ENCODE assay signal across 20 cellular contexts in the genomic region with DNA sequence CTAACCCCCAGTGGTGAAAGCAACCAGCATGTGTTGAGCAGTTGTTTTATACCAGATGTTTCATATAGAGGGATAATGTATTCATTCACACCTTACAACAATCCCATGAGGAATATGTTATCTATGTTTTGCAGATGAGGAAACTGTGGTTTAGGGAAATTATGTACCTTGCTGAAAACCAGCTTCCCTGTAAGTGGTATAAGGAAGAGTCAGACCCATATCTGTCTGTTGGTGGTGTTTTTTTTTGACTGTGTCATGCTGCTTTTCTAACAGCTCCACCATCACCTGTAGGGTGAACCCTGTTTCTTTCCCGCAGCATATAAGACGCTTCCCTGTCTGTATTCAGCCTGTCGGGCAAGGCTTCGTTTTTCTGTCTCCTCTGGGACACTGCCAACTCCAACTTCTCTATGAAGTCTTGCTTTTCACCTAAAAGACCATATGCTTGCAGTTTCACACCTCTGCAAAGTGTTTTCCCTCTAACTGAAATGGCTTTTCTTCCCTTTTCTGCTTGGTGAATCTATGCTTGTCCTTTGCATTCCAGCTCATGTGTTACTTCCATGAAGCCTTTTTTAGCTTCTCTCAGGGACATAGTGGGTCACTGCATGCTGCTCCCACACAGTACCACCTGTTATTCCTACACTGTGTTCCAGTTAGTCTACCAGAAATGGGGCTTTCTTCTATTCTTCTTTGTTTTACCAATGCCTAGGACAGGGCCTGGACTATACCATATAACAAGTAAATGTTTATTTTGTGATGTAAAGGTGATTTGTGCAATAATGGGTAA.
DNase-seq lines count a peak whose midpoint lies in the region; ATAC-seq, FAIRE-seq and TF ChIP-seq lines count a peak whose summit lies in the region.
"Had no signal": no experiment of that assay in that cellular context is flagged by ENCODE, and none has a peak within 500 bp of the region (broad histone marks: within the 10 kb centered on the region; RNA-seq: fewer than 3 reads in every experiment).

No MANE protein-coding gene starts in this region.

- no peak overlapping the region for H2AFZ ChIP-seq in GM23338

- peaks cover 5% of the 10 kb centered on the region for H3K36me3 Mint-ChIP-seq in endothelial cell (ENCODE audit: low read depth, unreplicated experiment)
- no peaks in the 10 kb centered on the region for H3K36me3 Mint-ChIP-seq in GM23338 (ENCODE audit: low read depth)
- H3K36me3 Mint-ChIP-seq: CD4-positive, CD25-positive, alpha-beta regulatory T cell had no signal

- no peak overlapping the region for H3K4me3 ChIP-seq in GM23338

- TF ChIP-seq CTCF in endothelial cell (IDR thresholded peaks at IDR 0.05; ENCODE audit: unreplicated experiment), result no peak
- no peak for TF ChIP-seq CTCF in GM23338 (conservative IDR thresholded peaks at IDR 0.05; ENCODE audit: low read depth in 2 of 2)

- no peak for TF ChIP-seq POLR2A in GM12892 (IDR thresholded peaks at IDR 0.05; ENCODE audit: low read depth, low read length)

- DNase-seq in GM12892 (ENCODE audit: insufficient read length) (no peak), RPMI8226 (peak; percentile 68), inferior parietal cortex (ENCODE audit: extremely low spot score) (peak; percentile 75), superior temporal gyrus (ENCODE audit: extremely low spot score) (peak; percentile 76), endothelial cell (ENCODE audit: low spot score) (no peak), GM23338 (ENCODE audit: low spot score) (no peak)
- DNase-seq in stimulated activated CD4-positive, alpha-beta T cell treated with anti-CD3 and anti-CD28 coated beads, Interleukin-4, amount 100 ng/mL, for 24 hours, result no peak
- DNase-seq: CD4-positive, CD25-positive, alpha-beta regulatory T cell; COR-L47; DMS153; GDM1; HCEC 1CT; NCI-H1105; NCI-H2029 treated with DMSO at 0.1 percent for 48 hours; NCI-H2171; NCI-H345; NCI-H524; NCI-H82; Right ventricle myocardium superior had no signal

- H3K36me3 ChIP-seq in GM23338 (ENCODE audit: insufficient read depth), result no peaks in the 10 kb centered on the region

- H3K27me3 ChIP-seq in GM23338 (ENCODE audit: insufficient read depth), result no peaks in the 10 kb centered on the region

- H4K20me1 ChIP-seq in GM23338 (replicated peaks; ENCODE audit: insufficient read depth), result no peaks in the 10 kb centered on the region

- H3K4me1 Mint-ChIP-seq in endothelial cell (ENCODE audit: unreplicated experiment), result peaks cover 21% of the 10 kb centered on the region
- no peaks in the 10 kb centered on the region for H3K4me1 Mint-ChIP-seq in GM23338

- no peak overlapping the region for H3K27ac ChIP-seq in GM23338 (ENCODE audit: low read depth)

- ATAC-seq in GM23338, result no peak

- H3K27ac Mint-ChIP-seq in endothelial cell (ENCODE audit: unreplicated experiment), result no peak overlapping the region
- no peak overlapping the region for H3K27ac Mint-ChIP-seq in GM23338
- H3K27ac Mint-ChIP-seq: CD4-positive, CD25-positive, alpha-beta regulatory T cell had no signal

- no peaks in the 10 kb centered on the region for H3K27me3 Mint-ChIP-seq in endothelial cell (ENCODE audit: unreplicated experiment)
- H3K27me3 Mint-ChIP-seq in GM23338 (ENCODE audit: insufficient read depth, low read depth, poor library complexity), result peaks cover 6% of the 10 kb centered on the region
- H3K27me3 Mint-ChIP-seq: CD4-positive, CD25-positive, alpha-beta regulatory T cell had no signal

- no peaks in the 10 kb centered on the region for H3K79me2 ChIP-seq in GM23338 (replicated peaks; ENCODE audit: insufficient read depth)

- H3K4me2 ChIP-seq in GM23338, result no peak overlapping the region

- no peaks in the 10 kb centered on the region for H3K4me1 ChIP-seq in GM23338 (ENCODE audit: insufficient read depth)

- H3F3A ChIP-seq in GM23338 (replicated peaks; ENCODE audit: low read depth), result no peaks in the 10 kb centered on the region

- H3K9me2 ChIP-seq in GM23338 (ENCODE audit: insufficient read depth), result no peaks in the 10 kb centered on the region

- no peak overlapping the region for H3K4me3 Mint-ChIP-seq in endothelial cell (ENCODE audit: unreplicated experiment)
- H3K4me3 Mint-ChIP-seq in GM23338, result no peak overlapping the region
- H3K4me3 Mint-ChIP-seq: CD4-positive, CD25-positive, alpha-beta regulatory T cell had no signal

- FAIRE-seq in GM12892 (lab: Jason Lieb, UNC), result peak; percentile 57
- FAIRE-seq: HTR-8/SVneo had no signal

- H3K9me3 Mint-ChIP-seq in endothelial cell (ENCODE audit: unreplicated experiment), result no peaks in the 10 kb centered on the region
- H3K9me3 Mint-ChIP-seq in GM23338, result no peaks in the 10 kb centered on the region
- H3K9me3 Mint-ChIP-seq: CD4-positive, CD25-positive, alpha-beta regulatory T cell had no signal

TF ChIP-seq in GM23338, 12 proteins besides CTCF, POLR2A, EP300 and RAD21 (continues in another document):
- TF ChIP-seq NANOG (IDR thresholded peaks at IDR 0.05; ENCODE audit: borderline replicate concordance) (no peak), JUNB (IDR thresholded peaks at IDR 0.05; ENCODE audit: unreplicated experiment) (no peak), POLR2AphosphoS5 (IDR thresholded peaks at IDR 0.05; ENCODE audit: low read depth) (no peak)
- TF ChIP-seq, protein P1, sequence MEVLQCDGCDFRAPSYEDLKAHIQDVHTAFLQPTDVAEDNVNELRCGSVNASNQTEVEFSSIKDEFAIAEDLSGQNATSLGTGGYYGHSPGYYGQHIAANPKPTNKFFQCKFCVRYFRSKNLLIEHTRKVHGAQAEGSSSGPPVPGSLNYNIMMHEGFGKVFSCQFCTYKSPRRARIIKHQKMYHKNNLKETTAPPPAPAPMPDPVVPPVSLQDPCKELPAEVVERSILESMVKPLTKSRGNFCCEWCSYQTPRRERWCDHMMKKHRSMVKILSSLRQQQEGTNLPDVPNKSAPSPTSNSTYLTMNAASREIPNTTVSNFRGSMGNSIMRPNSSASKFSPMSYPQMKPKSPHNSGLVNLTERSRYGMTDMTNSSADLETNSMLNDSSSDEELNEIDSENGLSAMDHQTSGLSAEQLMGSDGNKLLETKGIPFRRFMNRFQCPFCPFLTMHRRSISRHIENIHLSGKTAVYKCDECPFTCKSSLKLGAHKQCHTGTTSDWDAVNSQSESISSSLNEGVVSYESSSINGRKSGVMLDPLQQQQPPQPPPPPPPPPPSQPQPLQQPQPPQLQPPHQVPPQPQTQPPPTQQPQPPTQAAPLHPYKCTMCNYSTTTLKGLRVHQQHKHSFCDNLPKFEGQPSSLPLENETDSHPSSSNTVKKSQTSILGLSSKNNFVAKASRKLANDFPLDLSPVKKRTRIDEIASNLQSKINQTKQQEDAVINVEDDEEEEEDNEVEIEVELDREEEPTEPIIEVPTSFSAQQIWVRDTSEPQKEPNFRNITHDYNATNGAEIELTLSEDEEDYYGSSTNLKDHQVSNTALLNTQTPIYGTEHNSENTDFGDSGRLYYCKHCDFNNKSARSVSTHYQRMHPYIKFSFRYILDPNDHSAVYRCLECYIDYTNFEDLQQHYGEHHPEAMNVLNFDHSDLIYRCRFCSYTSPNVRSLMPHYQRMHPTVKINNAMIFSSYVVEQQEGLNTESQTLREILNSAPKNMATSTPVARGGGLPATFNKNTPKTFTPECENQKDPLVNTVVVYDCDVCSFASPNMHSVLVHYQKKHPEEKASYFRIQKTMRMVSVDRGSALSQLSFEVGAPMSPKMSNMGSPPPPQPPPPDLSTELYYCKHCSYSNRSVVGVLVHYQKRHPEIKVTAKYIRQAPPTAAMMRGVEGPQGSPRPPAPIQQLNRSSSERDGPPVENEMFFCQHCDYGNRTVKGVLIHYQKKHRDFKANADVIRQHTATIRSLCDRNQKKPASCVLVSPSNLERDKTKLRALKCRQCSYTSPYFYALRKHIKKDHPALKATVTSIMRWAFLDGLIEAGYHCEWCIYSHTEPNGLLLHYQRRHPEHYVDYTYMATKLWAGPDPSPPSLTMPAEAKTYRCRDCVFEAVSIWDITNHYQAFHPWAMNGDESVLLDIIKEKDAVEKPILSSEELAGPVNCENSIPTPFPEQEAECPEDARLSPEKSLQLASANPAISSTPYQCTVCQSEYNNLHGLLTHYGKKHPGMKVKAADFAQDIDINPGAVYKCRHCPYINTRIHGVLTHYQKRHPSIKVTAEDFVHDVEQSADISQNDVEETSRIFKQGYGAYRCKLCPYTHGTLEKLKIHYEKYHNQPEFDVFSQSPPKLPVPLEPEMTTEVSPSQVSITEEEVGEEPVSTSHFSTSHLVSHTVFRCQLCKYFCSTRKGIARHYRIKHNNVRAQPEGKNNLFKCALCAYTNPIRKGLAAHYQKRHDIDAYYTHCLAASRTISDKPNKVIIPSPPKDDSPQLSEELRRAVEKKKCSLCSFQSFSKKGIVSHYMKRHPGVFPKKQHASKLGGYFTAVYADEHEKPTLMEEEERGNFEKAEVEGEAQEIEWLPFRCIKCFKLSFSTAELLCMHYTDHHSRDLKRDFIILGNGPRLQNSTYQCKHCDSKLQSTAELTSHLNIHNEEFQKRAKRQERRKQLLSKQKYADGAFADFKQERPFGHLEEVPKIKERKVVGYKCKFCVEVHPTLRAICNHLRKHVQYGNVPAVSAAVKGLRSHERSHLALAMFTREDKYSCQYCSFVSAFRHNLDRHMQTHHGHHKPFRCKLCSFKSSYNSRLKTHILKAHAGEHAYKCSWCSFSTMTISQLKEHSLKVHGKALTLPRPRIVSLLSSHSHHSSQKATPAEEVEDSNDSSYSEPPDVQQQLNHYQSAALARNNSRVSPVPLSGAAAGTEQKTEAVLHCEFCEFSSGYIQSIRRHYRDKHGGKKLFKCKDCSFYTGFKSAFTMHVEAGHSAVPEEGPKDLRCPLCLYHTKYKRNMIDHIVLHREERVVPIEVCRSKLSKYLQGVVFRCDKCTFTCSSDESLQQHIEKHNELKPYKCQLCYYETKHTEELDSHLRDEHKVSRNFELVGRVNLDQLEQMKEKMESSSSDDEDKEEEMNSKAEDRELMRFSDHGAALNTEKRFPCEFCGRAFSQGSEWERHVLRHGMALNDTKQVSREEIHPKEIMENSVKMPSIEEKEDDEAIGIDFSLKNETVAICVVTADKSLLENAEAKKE (CRISPR knock-in tag; IDR thresholded peaks at IDR 0.05), result no peak
- TF ChIP-seq, protein P2, sequence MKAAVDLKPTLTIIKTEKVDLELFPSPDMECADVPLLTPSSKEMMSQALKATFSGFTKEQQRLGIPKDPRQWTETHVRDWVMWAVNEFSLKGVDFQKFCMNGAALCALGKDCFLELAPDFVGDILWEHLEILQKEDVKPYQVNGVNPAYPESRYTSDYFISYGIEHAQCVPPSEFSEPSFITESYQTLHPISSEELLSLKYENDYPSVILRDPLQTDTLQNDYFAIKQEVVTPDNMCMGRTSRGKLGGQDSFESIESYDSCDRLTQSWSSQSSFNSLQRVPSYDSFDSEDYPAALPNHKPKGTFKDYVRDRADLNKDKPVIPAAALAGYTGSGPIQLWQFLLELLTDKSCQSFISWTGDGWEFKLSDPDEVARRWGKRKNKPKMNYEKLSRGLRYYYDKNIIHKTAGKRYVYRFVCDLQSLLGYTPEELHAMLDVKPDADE (IDR thresholded peaks at IDR 0.05), result no peak

Comparison
In these comparisons a context has a peak if more than half of its experiments do, and no peak if none do; other contexts are left out.
1. DNase-seq: peak in RPMI8226 (single experiment), inferior parietal cortex (single experiment) and superior temporal gyrus (single experiment); none in GM12892 (single experiment), endothelial cell (single experiment), stimulated activated CD4-positive, alpha-beta T cell treated with anti-CD3 and anti-CD28 coated beads, Interleukin-4, amount 100 ng/mL, for 24 hours (single experiment) and GM23338 (single experiment).